In genomic region chr4:127622923-127623754, GRCh38 we compare ENCODE assay signal across 8 cellular contexts.
A peak's percentile ranks its signal among the peaks of the same experiment; 100 is the strongest.
DNase-seq lines count a peak whose midpoint lies in the region; ATAC-seq and TF ChIP-seq lines count a peak whose summit lies in the region.

No MANE protein-coding gene starts in this region.

- peak; percentile 44 for TF ChIP-seq CTCF in astrocyte of the cerebellum (IDR thresholded peaks at IDR 0.05; ENCODE audit: low read depth, low read length, missing control alignments)

- no peaks in the 10 kb centered on the region for H3K9me3 ChIP-seq in iPS-18c (ENCODE audit: control insufficient read depth, insufficient read depth, low read length)

- ATAC-seq in GM19467 (IDR thresholded peaks at IDR 0.05; ENCODE audit: unreplicated experiment) = no peak

- H3K4me3 ChIP-seq in astrocyte of the cerebellum (ENCODE audit: low read depth, low read length) = peak overlapping the region; percentile 59
- H3K4me3 ChIP-seq in iPS-18c (ENCODE audit: insufficient read depth, low read depth, low read length) = peak overlapping the region; percentile 66
- peak overlapping the region; percentile 81 for H3K4me3 ChIP-seq in skeletal muscle cell (ENCODE audit: low read depth, low read length)

- DNase-seq in NCI-H748 (lab: John Stamatoyannopoulos, UW; ENCODE audit: unreplicated experiment) (peak; percentile 59), NCI-H748 treated with DMSO at 0.1 percent for 48 hours (lab: John Stamatoyannopoulos, UW) (no peak), HuH-7 (ENCODE audit: low spot score) (peak; percentile 50), astrocyte of the cerebellum (ENCODE audit: low read depth) (no peak), skeletal muscle cell (ENCODE audit: low read depth) (no peak), NCI-H1048 (lab: John Stamatoyannopoulos, UW) (no peak)

- in situ Hi-C loops in astrocyte of the cerebellum (cut with HindIII; ENCODE audit: low sequenced_read_pairs) = no loop called here

Comparison
In these comparisons a context has a peak if more than half of its experiments do, and no peak if none do; other contexts are left out.
1. DNase-seq: peak in NCI-H748 (single experiment) and HuH-7 (single experiment); none in NCI-H748 treated with DMSO at 0.1 percent for 48 hours (single experiment), astrocyte of the cerebellum (single experiment), skeletal muscle cell (single experiment) and NCI-H1048 (single experiment).
2. Peak in every context shown above with its lines, with median percentiles within 50 percentile points of each other: H3K4me3 ChIP-seq.